In genomic region chr2:144924827-144925226, GRCh38 we compare ENCODE assay signal across 16 cellular contexts.
DNase-seq lines count a peak whose midpoint lies in the region; ATAC-seq, FAIRE-seq and TF ChIP-seq lines count a peak whose summit lies in the region.
"Had no signal": no experiment of that assay in that cellular context is flagged by ENCODE, and none has a peak within 500 bp of the region (broad histone marks: within the 10 kb centered on the region; RNA-seq: fewer than 3 reads in every experiment).

No MANE protein-coding gene starts in this region.

- FAIRE-seq in bronchial epithelial cell (lab: Jason Lieb, UNC): no peak
- FAIRE-seq: HTR-8/SVneo had no signal

- no peak for TF ChIP-seq CTCF in HEK293 (tag by site-specific recombination; IDR thresholded peaks at IDR 0.05)
- no peak for TF ChIP-seq CTCF in bronchial epithelial cell (IDR thresholded peaks at IDR 0.05; ENCODE audit: insufficient read depth, low read length, severe bottlenecking)
- TF ChIP-seq CTCF in osteoblast (IDR thresholded peaks at IDR 0.05; ENCODE audit: extremely low read depth, low read depth, low read length): no peak

- no peak overlapping the region for H3K9ac ChIP-seq in neuronal stem cell (ENCODE audit: low read depth, low read length, poor library complexity)

- H4K20me1 ChIP-seq in osteoblast (ENCODE audit: insufficient read depth, low read length): no peaks in the 10 kb centered on the region

- POLR2A ChIA-PET in HEK293 (lab: Yijun Ruan, JAX): no interaction called here

- H4K8ac ChIP-seq in neuronal stem cell (ENCODE audit: low read depth, low read length): no peak overlapping the region

- no peak overlapping the region for H3K18ac ChIP-seq in neuronal stem cell (ENCODE audit: low read length)

- H3K27ac ChIP-seq in HEK293 (ENCODE audit: extremely low read depth, low read depth, low read length) (no peak overlapping the region), osteoblast (ENCODE audit: low read depth, low read length) (no peak overlapping the region), neuronal stem cell (replicated peaks; ENCODE audit: low read length) (no peak overlapping the region)
- H3K27ac ChIP-seq: PC-9 had no signal

- H2AK5ac ChIP-seq in neuronal stem cell (ENCODE audit: low read depth, low read length): no peak overlapping the region

- H3K36me3 ChIP-seq in HEK293 (ENCODE audit: control insufficient read depth in 2 of 2, insufficient read depth in 1 of 2, low read length in 2 of 2): no peaks in the 10 kb centered on the region
- no peaks in the 10 kb centered on the region for H3K36me3 ChIP-seq in bronchial epithelial cell (ENCODE audit: control insufficient read depth, insufficient read depth, low read length)
- no peaks in the 10 kb centered on the region for H3K36me3 ChIP-seq in osteoblast (ENCODE audit: insufficient read depth, low read length)
- H3K36me3 ChIP-seq in neuronal stem cell (replicated peaks in 1 of 2; ENCODE audit: control insufficient read depth in 2 of 2, insufficient read depth in 2 of 2, low read length in 2 of 2): no peaks in the 10 kb centered on the region

- H2BK12ac ChIP-seq in neuronal stem cell (ENCODE audit: low read length): no peak overlapping the region

- no peak overlapping the region for H4K91ac ChIP-seq in neuronal stem cell (ENCODE audit: low read depth, low read length, poor library complexity)

- no peak overlapping the region for H3K4ac ChIP-seq in neuronal stem cell (ENCODE audit: low read length)

- H3K4me1 ChIP-seq in HEK293 (ENCODE audit: control insufficient read depth, insufficient read depth, low read length) (no peaks in the 10 kb centered on the region), osteoblast (ENCODE audit: insufficient read depth, low read length) (no peaks in the 10 kb centered on the region), neuronal stem cell (ENCODE audit: control insufficient read depth in 2 of 2, insufficient read depth in 1 of 2, low read depth in 1 of 2, low read length in 2 of 2) (peaks cover 0 to 4% of the 10 kb centered on the region in 2 donors)

- H2BK15ac ChIP-seq in neuronal stem cell (ENCODE audit: low read length): no peak overlapping the region

- CTCF ChIA-PET in HEK293 (lab: Yijun Ruan, JAX): no interaction called here

- DNase-seq in NCI-H2171 (lab: John Stamatoyannopoulos, UW) (peak; percentile 74), bronchial epithelial cell (ENCODE audit: low read depth) (peak; percentile 38), osteoblast (ENCODE audit: insufficient read length, low spot score, missing footprints) (no peak), neuronal stem cell (ENCODE audit: low spot score) (no peak)
- no peak for DNase-seq in activated CD4-positive, CD25-positive, alpha-beta regulatory T cell treated with anti-CD3 and anti-CD28 coated beads, Interleukin-2, amount 50 U/mL, for 72 hours
- DNase-seq: C1 segment of cervical spinal cord; H9; NCI-H1048; NCI-H187; NCI-H524 treated with DMSO at 0.1 percent for 48 hours; NK-92 treated with Interleukin-12 subunit alpha and Interleukin-12 subunit beta, amount 100 ng/mL, for 24 hours; PC-9; T-helper 2 cell had no signal

- no peaks in the 10 kb centered on the region for H3K27me3 ChIP-seq in bronchial epithelial cell (ENCODE audit: control insufficient read depth, insufficient read depth, low read length)
- no peaks in the 10 kb centered on the region for H3K27me3 ChIP-seq in osteoblast (ENCODE audit: insufficient read depth, low read length)
- H3K27me3 ChIP-seq in neuronal stem cell (ENCODE audit: control insufficient read depth in 3 of 3, insufficient read depth in 3 of 3, low read depth in 1 of 3, low read length in 3 of 3): no peaks in the 10 kb centered on the region

- no peaks in the 10 kb centered on the region for H3K79me2 ChIP-seq in osteoblast (ENCODE audit: insufficient read depth, low read length)

- no peak for ATAC-seq in HG03135 (IDR thresholded peaks at IDR 0.05; ENCODE audit: unreplicated experiment)

- no peak overlapping the region for H2BK120ac ChIP-seq in neuronal stem cell (ENCODE audit: low read depth, low read length)

- H3K23ac ChIP-seq in neuronal stem cell (ENCODE audit: low read depth, low read length, poor library complexity): no peak overlapping the region

- no peaks in the 10 kb centered on the region for H3K79me1 ChIP-seq in neuronal stem cell (ENCODE audit: low read depth, low read length)

- no peak overlapping the region for H3K14ac ChIP-seq in neuronal stem cell (ENCODE audit: low read length)

- no peak overlapping the region for H2BK5ac ChIP-seq in neuronal stem cell (ENCODE audit: low read length)

- no peak overlapping the region for H3K4me2 ChIP-seq in osteoblast (ENCODE audit: insufficient read depth, low read length)
- no peak overlapping the region for H3K4me2 ChIP-seq in neuronal stem cell (ENCODE audit: insufficient read depth, low read length, poor library complexity, severe bottlenecking)
- H3K4me2 ChIP-seq: PC-9 had no signal

- H2AFZ ChIP-seq in osteoblast (ENCODE audit: low read length) (peak overlapping the region; percentile 40), neuronal stem cell (ENCODE audit: low read length) (no peak overlapping the region)
- H2AFZ ChIP-seq: PC-9 had no signal

- H3K4me3 ChIP-seq in HEK293 (ENCODE audit: low read depth, low read length) (no peak overlapping the region), bronchial epithelial cell (ENCODE audit: low read depth, low read length) (no peak overlapping the region), osteoblast (ENCODE audit: insufficient read depth, low read length) (no peak overlapping the region), neuronal stem cell (ENCODE audit: low read length in 2 of 2) (no peak overlapping the region)
- H3K4me3 ChIP-seq: PC-9 had no signal

- H3K9me3 ChIP-seq in HEK293 (ENCODE audit: control insufficient read depth, insufficient read depth, low read depth, low read length) (no peaks in the 10 kb centered on the region), osteoblast (ENCODE audit: low read depth, low read length) (no peaks in the 10 kb centered on the region), neuronal stem cell (replicated peaks in 1 of 2; ENCODE audit: control insufficient read depth in 2 of 2, insufficient read depth in 1 of 2, low read depth in 1 of 2, low read length in 2 of 2) (peaks cover 0 to 3% of the 10 kb centered on the region in 2 donors)

TF ChIP-seq in HEK293, 187 proteins besides CTCF, POLR2A, EP300 and RAD21:
- TF ChIP-seq FEZF1 (tag by site-specific recombination; IDR thresholded peaks at IDR 0.05): peak; percentile 31; the same call in 1 of the 2 replicates
- TF ChIP-seq ZEB2 (tag by site-specific recombination; IDR thresholded peaks at IDR 0.05): no peak
- no peak for TF ChIP-seq ZNF830 (tag by site-specific recombination; IDR thresholded peaks at IDR 0.05; ENCODE audit: low read depth)
- TF ChIP-seq ZBTB20 (tag by site-specific recombination; IDR thresholded peaks at IDR 0.05): no peak
- no peak for TF ChIP-seq ZNF776 (tag by site-specific recombination; IDR thresholded peaks at IDR 0.05; ENCODE audit: borderline replicate concordance)
- no peak for TF ChIP-seq ZFP69B (tag by site-specific recombination; IDR thresholded peaks at IDR 0.05)
- 0 out of 2 replicates have a peak, but pooled peaks have one; percentile 57 for TF ChIP-seq TRIM28 (IDR thresholded peaks at IDR 0.05; ENCODE audit: borderline replicate concordance, low read length)
- TF ChIP-seq, protein P1, sequence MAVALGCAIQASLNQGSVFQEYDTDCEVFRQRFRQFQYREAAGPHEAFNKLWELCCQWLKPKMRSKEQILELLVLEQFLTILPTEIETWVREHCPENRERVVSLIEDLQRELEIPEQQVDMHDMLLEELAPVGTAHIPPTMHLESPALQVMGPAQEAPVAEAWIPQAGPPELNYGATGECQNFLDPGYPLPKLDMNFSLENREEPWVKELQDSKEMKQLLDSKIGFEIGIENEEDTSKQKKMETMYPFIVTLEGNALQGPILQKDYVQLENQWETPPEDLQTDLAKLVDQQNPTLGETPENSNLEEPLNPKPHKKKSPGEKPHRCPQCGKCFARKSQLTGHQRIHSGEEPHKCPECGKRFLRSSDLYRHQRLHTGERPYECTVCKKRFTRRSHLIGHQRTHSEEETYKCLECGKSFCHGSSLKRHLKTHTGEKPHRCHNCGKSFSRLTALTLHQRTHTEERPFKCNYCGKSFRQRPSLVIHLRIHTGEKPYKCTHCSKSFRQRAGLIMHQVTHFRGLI (tag by site-specific recombination; IDR thresholded peaks at IDR 0.05): no peak
- TF ChIP-seq MZF1 (tag by site-specific recombination; IDR thresholded peaks at IDR 0.05; ENCODE audit: borderline replicate concordance): peak; percentile 45; the same call in 1 of the 2 replicates
- no peak for TF ChIP-seq ZNF621 (tag by site-specific recombination; IDR thresholded peaks at IDR 0.05)
- TF ChIP-seq EGR2 (tag by site-specific recombination; IDR thresholded peaks at IDR 0.05; ENCODE audit: low read depth): no peak
- TF ChIP-seq, protein P2, sequence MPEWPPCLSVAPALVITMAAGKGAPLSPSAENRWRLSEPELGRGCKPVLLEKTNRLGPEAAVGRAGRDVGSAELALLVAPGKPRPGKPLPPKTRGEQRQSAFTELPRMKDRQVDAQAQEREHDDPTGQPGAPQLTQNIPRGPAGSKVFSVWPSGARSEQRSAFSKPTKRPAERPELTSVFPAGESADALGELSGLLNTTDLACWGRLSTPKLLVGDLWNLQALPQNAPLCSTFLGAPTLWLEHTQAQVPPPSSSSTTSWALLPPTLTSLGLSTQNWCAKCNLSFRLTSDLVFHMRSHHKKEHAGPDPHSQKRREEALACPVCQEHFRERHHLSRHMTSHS (tag by site-specific recombination; IDR thresholded peaks at IDR 0.05): no peak
- TF ChIP-seq PRDM6 (tag by site-specific recombination; IDR thresholded peaks at IDR 0.05): 0 out of 2 replicates have a peak, but pooled peaks have one; percentile 15
- no peak for TF ChIP-seq ZNF221 (tag by site-specific recombination; IDR thresholded peaks at IDR 0.05; ENCODE audit: borderline replicate concordance)

Comparison
In these comparisons a context has a peak if more than half of its experiments do, and no peak if none do; other contexts are left out.
1. DNase-seq: peak in NCI-H2171 (single experiment) and bronchial epithelial cell (single experiment); none in osteoblast (single experiment), neuronal stem cell (single experiment) and activated CD4-positive, CD25-positive, alpha-beta regulatory T cell treated with anti-CD3 and anti-CD28 coated beads, Interleukin-2, amount 50 U/mL, for 72 hours (single experiment).